Comparison of ENCODE assay signal across 9 cellular contexts in genomic region chr7:107506683-107507339, GRCh38. TPM values are rescaled to one million over a fixed set of nuclear protein-coding genes. Genes with fewer than 3 reads are reported as not detected.
DNase-seq lines count a peak whose midpoint lies in the region; ATAC-seq and TF ChIP-seq lines count a peak whose summit lies in the region.
"Had no signal": no experiment of that assay in that cellular context is flagged by ENCODE, and none has a peak within 500 bp of the region (broad histone marks: within the 10 kb centered on the region; RNA-seq: fewer than 3 reads in every experiment).

No MANE protein-coding gene starts in this region.

- DNase-seq in ELF-1 (ENCODE audit: low read depth, low spot score) (peak; percentile 74), NCI-H2029 treated with DMSO at 0.1 percent for 48 hours (lab: John Stamatoyannopoulos, UW) (peak; percentile 59), breast epithelium (ENCODE audit: low spot score in 2 of 2) (peak; percentile 45 to 68), mucosa of descending colon (peak; percentile 88 to 89 (median 88)), sigmoid colon (no peak), NCI-H187 (lab: John Stamatoyannopoulos, UW) (no peak)
- DNase-seq in stimulated activated effector memory CD8-positive, alpha-beta T cell treated with anti-CD3 and anti-CD28 coated beads, Interleukin-12 subunit alpha, Interleukin-12 subunit beta, amount 100 ng/mL, for 72 hours (ENCODE audit: low spot score in 2 of 2) = no peak

- TF ChIP-seq EP300 in sigmoid colon (IDR thresholded peaks at IDR 0.05) = no peak

- no peak overlapping the region for H3K27ac Mint-ChIP-seq in stimulated activated effector memory CD8-positive, alpha-beta T cell treated with anti-CD3 and anti-CD28 coated beads, Interleukin-12 subunit alpha, Interleukin-12 subunit beta, amount 100 ng/mL, for 72 hours

- intact Hi-C loops in breast epithelium (cut with DNase I; ENCODE audit: low total_unique reads) (no loop called here), mucosa of descending colon (cut with DNase I, micrococcal nuclease) (no loop called here), sigmoid colon (cut with DNase I) (no loop called here)

- H3K4me3 ChIP-seq in breast epithelium (no peak overlapping the region), mucosa of descending colon (no peak overlapping the region), sigmoid colon (no peak overlapping the region)

- H3K4me3 Mint-ChIP-seq in stimulated activated effector memory CD8-positive, alpha-beta T cell treated with anti-CD3 and anti-CD28 coated beads, Interleukin-12 subunit alpha, Interleukin-12 subunit beta, amount 100 ng/mL, for 72 hours = no peak overlapping the region

- TF ChIP-seq CTCF in breast epithelium (IDR thresholded peaks at IDR 0.05) (no peak), mucosa of descending colon (IDR thresholded peaks at IDR 0.05) (no peak), sigmoid colon (IDR thresholded peaks at IDR 0.05) (no peak)

- H3K9me3 Mint-ChIP-seq in stimulated activated effector memory CD8-positive, alpha-beta T cell treated with anti-CD3 and anti-CD28 coated beads, Interleukin-12 subunit alpha, Interleukin-12 subunit beta, amount 100 ng/mL, for 72 hours = no peaks in the 10 kb centered on the region

- TF ChIP-seq POLR2A in breast epithelium (IDR thresholded peaks at IDR 0.05) (no peak), sigmoid colon (IDR thresholded peaks at IDR 0.05) (no peak)

- WGBS in sigmoid colon, 2 donors = 22 to 60% methylated on average over 7 of the region's 7 CpGs

- H3K36me3 ChIP-seq in breast epithelium (no peaks in the 10 kb centered on the region), mucosa of descending colon (ENCODE audit: low read depth) (no peaks in the 10 kb centered on the region), sigmoid colon (no peaks in the 10 kb centered on the region)

- ATAC-seq in mucosa of descending colon = peak; percentile 97
- no peak for ATAC-seq in stimulated activated effector memory CD8-positive, alpha-beta T cell treated with anti-CD3 and anti-CD28 coated beads, Interleukin-12 subunit alpha, Interleukin-12 subunit beta, amount 100 ng/mL, for 72 hours
- ATAC-seq in GM18498 (IDR thresholded peaks at IDR 0.05; ENCODE audit: unreplicated experiment) = no peak

- H3K27me3 ChIP-seq in breast epithelium (no peaks in the 10 kb centered on the region), sigmoid colon (no peaks in the 10 kb centered on the region)

- peaks cover 0 to 7% of the 10 kb centered on the region in 2 donors for H3K4me1 ChIP-seq in breast epithelium
- H3K4me1 ChIP-seq in mucosa of descending colon (ENCODE audit: low read depth) = peaks cover 3% of the 10 kb centered on the region
- H3K4me1 ChIP-seq in sigmoid colon = no peaks in the 10 kb centered on the region

- H3K27ac ChIP-seq in breast epithelium = peak overlapping the region; percentile 53 to 65
- no peak overlapping the region for H3K27ac ChIP-seq in sigmoid colon

- peaks cover 13% of the 10 kb centered on the region for H3K36me3 Mint-ChIP-seq in stimulated activated effector memory CD8-positive, alpha-beta T cell treated with anti-CD3 and anti-CD28 coated beads, Interleukin-12 subunit alpha, Interleukin-12 subunit beta, amount 100 ng/mL, for 72 hours

- peaks cover 34% of the 10 kb centered on the region for H3K4me1 Mint-ChIP-seq in stimulated activated effector memory CD8-positive, alpha-beta T cell treated with anti-CD3 and anti-CD28 coated beads, Interleukin-12 subunit alpha, Interleukin-12 subunit beta, amount 100 ng/mL, for 72 hours

- H3K9me3 ChIP-seq in breast epithelium = no peaks in the 10 kb centered on the region
- no peaks in the 10 kb centered on the region for H3K9me3 ChIP-seq in mucosa of descending colon
- H3K9me3 ChIP-seq in sigmoid colon = no peaks in the 10 kb centered on the region

RNA-seq across cellular contexts. Expression of gene GPR22, which starts 37.0 kb away (rescaled TPM):
- total RNA-seq in breast epithelium (not detected), mucosa of descending colon (under 1 TPM in 1 of 3 donors, not detected in 2; 0.44 TPM), sigmoid colon (1 to 10 TPM in 1 of 4 donors, under 1 TPM in 2, not detected in 1; 0.28 to 1.1 (median 0.82) TPM)
- under 1 TPM in 1 of 3 donors, not detected in 2; 0.10 TPM for polyA plus RNA-seq in sigmoid colon
- total RNA-seq: mesenteric fat pad had no signal

RNA-seq across cellular contexts. Expression of gene COG5, which starts 56.9 kb away (rescaled TPM):
- total RNA-seq in breast epithelium = 10 to 100 TPM; 35.2 to 61.2 (median 38.0) TPM
- total RNA-seq in mucosa of descending colon = 10 to 100 TPM; 46.8 to 56.4 (median 47.7) TPM
- 10 to 100 TPM; 26.8 to 73.4 (median 30.2) TPM for total RNA-seq in sigmoid colon
- polyA plus RNA-seq in sigmoid colon = 10 to 100 TPM; 11.0 to 27.6 (median 15.7) TPM

RNA-seq across cellular contexts. Expression of gene DUS4L, which starts 57.0 kb away (rescaled TPM):
- total RNA-seq in breast epithelium (10 to 100 TPM in 1 of 3 donors, 1 to 10 TPM in 2; 6.6 to 10.5 (median 9.0) TPM), mucosa of descending colon (1 to 10 TPM; 5.2 to 7.0 (median 7.0) TPM), sigmoid colon (10 to 100 TPM in 1 of 4 donors, 1 to 10 TPM in 3; 5.4 to 10.3 (median 8.3) TPM)
- polyA plus RNA-seq in sigmoid colon = 1 to 10 TPM; 3.2 to 5.4 (median 4.3) TPM

Comparison
In these comparisons a context has a peak if more than half of its experiments do, and no peak if none do; other contexts are left out.
1. DNase-seq: peak in ELF-1 (single experiment), NCI-H2029 treated with DMSO at 0.1 percent for 48 hours (single experiment), breast epithelium (2 of 2) and mucosa of descending colon (3 of 3); none in stimulated activated effector memory CD8-positive, alpha-beta T cell treated with anti-CD3 and anti-CD28 coated beads, Interleukin-12 subunit alpha, Interleukin-12 subunit beta, amount 100 ng/mL, for 72 hours (0 of 2), sigmoid colon (single experiment) and NCI-H187 (0 of 2).
2. H3K27ac ChIP-seq: peak in breast epithelium (2 of 2); none in sigmoid colon (0 of 4).